Comparison of ENCODE assay signal across 20 cellular contexts in genomic region chr13:113656831-113657671, GRCh38. TPM values are rescaled to one million over a fixed set of nuclear protein-coding genes. Genes with fewer than 3 reads are reported as not detected.
DNase-seq lines count a peak whose midpoint lies in the region; ATAC-seq and TF ChIP-seq lines count a peak whose summit lies in the region.
"Had no signal": no experiment of that assay in that cellular context is flagged by ENCODE, and none has a peak within 500 bp of the region (broad histone marks: within the 10 kb centered on the region; RNA-seq: fewer than 3 reads in every experiment).

No MANE protein-coding gene starts in this region.

- no peak overlapping the region for H3K4me3 Mint-ChIP-seq in activated naive CD4-positive, alpha-beta T cell treated with anti-CD3 and anti-CD28 coated beads for 36 hours
- H3K4me3 Mint-ChIP-seq: CD4-positive, alpha-beta T cell; naive thymus-derived CD8-positive, alpha-beta T cell; stimulated activated memory B cell treated with anti-CD40 and anti-IgM and Interleukin-4, amounts not matched to agents 10 μg/mL and 1 μg/mL and 100 μg/mL, for 72 hours had no signal

- peaks cover 4% of the 10 kb centered on the region for H3K4me1 Mint-ChIP-seq in activated naive CD4-positive, alpha-beta T cell treated with anti-CD3 and anti-CD28 coated beads for 36 hours (ENCODE audit: low read depth)
- H3K4me1 Mint-ChIP-seq: stimulated activated memory B cell treated with anti-CD40 and anti-IgM and Interleukin-4, amounts not matched to agents 10 μg/mL and 1 μg/mL and 100 μg/mL, for 72 hours had no signal

- TF ChIP-seq CTCF in stomach (IDR thresholded peaks at IDR 0.05), result no peak

- DNase-seq in activated naive CD4-positive, alpha-beta T cell treated with anti-CD3 and anti-CD28 coated beads for 36 hours, result peak; percentile 3
- DNase-seq in activated naive CD4-positive, alpha-beta T cell treated with anti-CD3 and anti-CD28 coated beads, Interleukin-2, amount 50 U/mL, for 16 hours, result no peak
- DNase-seq in NCI-H69 (lab: John Stamatoyannopoulos, UW), result peak; percentile 96
- DNase-seq in left colon, result peak in 1 of 2 donors; percentile 49
- peak; percentile 25 for DNase-seq in stomach
- DNase-seq in NCI-H524 treated with DMSO at 0.1 percent for 48 hours (lab: John Stamatoyannopoulos, UW), result no peak
- DNase-seq in DMS53 (lab: John Stamatoyannopoulos, UW), result no peak
- no peak for DNase-seq in stimulated activated CD4-positive, alpha-beta T cell treated with anti-CD3 and anti-CD28 coated beads, Interleukin-4, amount 100 ng/mL, for 1 hour
- DNase-seq: amniotic stem cell; caudate nucleus; DMS79; effector CD8-positive, alpha-beta T cell; esophagus squamous epithelium; NCI-H1417 had no signal

- H3K4me3 ChIP-seq in stomach, result peak overlapping the region in 3 of 4 donors; percentile 5 to 30 (median 20)
- H3K4me3 ChIP-seq: esophagus squamous epithelium had no signal

- 68 to 89% (median 74%) methylated on average over 22 to 42 of the region's 42 CpGs for WGBS in stomach, 5 donors

- peaks cover 0 to 5% (median 0%) of the 10 kb centered on the region in 3 donors for H3K27me3 ChIP-seq in stomach

- H3K27ac Mint-ChIP-seq in activated naive CD4-positive, alpha-beta T cell treated with anti-CD3 and anti-CD28 coated beads for 36 hours, result no peak overlapping the region
- H3K27ac Mint-ChIP-seq: CD4-positive, alpha-beta T cell; naive thymus-derived CD8-positive, alpha-beta T cell; progenitor cell of endocrine pancreas; stimulated activated memory B cell treated with anti-CD40 and anti-IgM and Interleukin-4, amounts not matched to agents 10 μg/mL and 1 μg/mL and 100 μg/mL, for 72 hours had no signal

- peaks cover 11% of the 10 kb centered on the region for H3K9me3 Mint-ChIP-seq in activated naive CD4-positive, alpha-beta T cell treated with anti-CD3 and anti-CD28 coated beads for 36 hours

- peak overlapping the region in 4 of 5 donors; percentile 54 to 64 (median 58) for H3K27ac ChIP-seq in stomach
- H3K27ac ChIP-seq: esophagus squamous epithelium had no signal

- CTCF ChIA-PET in activated naive CD4-positive, alpha-beta T cell treated with anti-CD3 and anti-CD28 coated beads for 36 hours (lab: Charles Lee), result no interaction called here

- ATAC-seq in left colon, result peak; percentile 82
- ATAC-seq: naive thymus-derived CD8-positive, alpha-beta T cell; stimulated activated memory B cell treated with anti-CD40 and anti-IgM and Interleukin-4, amounts not matched to agents 10 μg/mL and 1 μg/mL and 100 μg/mL, for 72 hours had no signal

- intact Hi-C loops in activated naive CD4-positive, alpha-beta T cell treated with anti-CD3 and anti-CD28 coated beads for 36 hours (cut with micrococcal nuclease), result no loop called here
- intact Hi-C loops in left colon (cut with DNase I, micrococcal nuclease), result no loop called here
- intact Hi-C loops in stomach (cut with DNase I; ENCODE audit: low total_unique reads), result no loop called here

- no peaks in the 10 kb centered on the region for H3K27me3 Mint-ChIP-seq in activated naive CD4-positive, alpha-beta T cell treated with anti-CD3 and anti-CD28 coated beads for 36 hours (ENCODE audit: low read depth)
- H3K27me3 Mint-ChIP-seq: CD4-positive, alpha-beta T cell; naive thymus-derived CD8-positive, alpha-beta T cell; progenitor cell of endocrine pancreas had no signal

- no peak for TF ChIP-seq EP300 in stomach (IDR thresholded peaks at IDR 0.05)

- peaks cover 0 to 14% (median 2%) of the 10 kb centered on the region in 4 donors for H3K9me3 ChIP-seq in stomach

- no peaks in the 10 kb centered on the region for H3K36me3 ChIP-seq in stomach
- H3K36me3 ChIP-seq: esophagus squamous epithelium had no signal

- no peak for TF ChIP-seq POLR2A in stomach (IDR thresholded peaks at IDR 0.05)

- peaks cover 13 to 25% (median 13%) of the 10 kb centered on the region in 4 donors for H3K4me1 ChIP-seq in stomach

- no peaks in the 10 kb centered on the region for H3K36me3 Mint-ChIP-seq in activated naive CD4-positive, alpha-beta T cell treated with anti-CD3 and anti-CD28 coated beads for 36 hours (ENCODE audit: low read depth)

RNA-seq across cellular contexts. Expression of gene ATP4B, which starts 0.9 kb away (rescaled TPM):
- not detected for total RNA-seq in activated naive CD4-positive, alpha-beta T cell treated with anti-CD3 and anti-CD28 coated beads for 36 hours
- total RNA-seq in left colon, result not detected
- total RNA-seq in stomach, result 100 to 1,000 TPM in 4 of 5 donors, under 1 TPM in 1; 0.87 to 585 (median 347) TPM
- polyA plus RNA-seq in stomach, result 100 to 1,000 TPM; 143 to 490 (median 170) TPM
- total RNA-seq: CD4-positive, alpha-beta T cell; esophagus squamous epithelium; lung microvascular endothelial cell; naive thymus-derived CD8-positive, alpha-beta T cell; progenitor cell of endocrine pancreas; ureter had no signal
- polyA plus RNA-seq: naive thymus-derived CD8-positive, alpha-beta T cell had no signal

RNA-seq across cellular contexts. Expression of gene GRK1, which starts 10.0 kb away (rescaled TPM):
- total RNA-seq in activated naive CD4-positive, alpha-beta T cell treated with anti-CD3 and anti-CD28 coated beads for 36 hours, result under 1 TPM in 1 of 2 experiments, not detected in 1; 0.10 TPM
- total RNA-seq in left colon, result under 1 TPM in 1 of 2 donors, not detected in 1; 0.09 TPM
- not detected for total RNA-seq in stomach
- polyA plus RNA-seq in stomach, result not detected
- total RNA-seq: CD4-positive, alpha-beta T cell; esophagus squamous epithelium; lung microvascular endothelial cell; naive thymus-derived CD8-positive, alpha-beta T cell; ureter had no signal
- polyA plus RNA-seq: naive thymus-derived CD8-positive, alpha-beta T cell had no signal

Comparison
In these comparisons a context has a peak if more than half of its experiments do, and no peak if none do; other contexts are left out.
1. DNase-seq: peak in activated naive CD4-positive, alpha-beta T cell treated with anti-CD3 and anti-CD28 coated beads for 36 hours (single experiment), NCI-H69 (single experiment) and stomach (single experiment); none in activated naive CD4-positive, alpha-beta T cell treated with anti-CD3 and anti-CD28 coated beads, Interleukin-2, amount 50 U/mL, for 16 hours (single experiment), NCI-H524 treated with DMSO at 0.1 percent for 48 hours (single experiment), DMS53 (single experiment) and stimulated activated CD4-positive, alpha-beta T cell treated with anti-CD3 and anti-CD28 coated beads, Interleukin-4, amount 100 ng/mL, for 1 hour (single experiment).